ENCODE assay signal across 19 cellular contexts in the genomic region with DNA sequence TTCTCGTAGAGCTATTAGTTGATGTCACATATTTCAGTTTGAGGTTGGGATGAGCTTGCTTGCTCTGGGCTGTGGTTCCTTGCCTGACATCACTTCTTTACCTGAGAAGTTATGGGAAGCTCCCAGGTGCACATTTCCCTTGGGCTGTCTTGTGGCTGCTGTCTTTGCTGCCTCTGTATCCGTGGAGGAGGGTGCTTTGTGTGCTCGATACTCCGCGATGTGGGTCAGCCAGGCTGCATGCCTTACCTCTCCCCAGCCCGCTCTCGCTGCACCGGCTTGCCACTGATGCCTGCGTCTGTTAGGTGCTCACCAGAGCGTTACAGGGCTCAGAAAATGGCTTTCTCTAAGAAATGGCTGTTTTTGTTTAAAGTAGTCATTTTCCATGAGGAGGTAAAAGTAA. TPM values are rescaled to one million over a fixed set of nuclear protein-coding genes. Genes with fewer than 3 reads are reported as not detected.
DNase-seq lines count a peak whose midpoint lies in the region; TF ChIP-seq lines count a peak whose summit lies in the region.
"Had no signal": no experiment of that assay in that cellular context is flagged by ENCODE, and none has a peak within 500 bp of the region (broad histone marks: within the 10 kb centered on the region; RNA-seq: fewer than 3 reads in every experiment).

No MANE protein-coding gene starts in this region.

- 18% methylated on average over 10 of the region's 10 CpGs for WGBS in SK-N-SH (ENCODE audit: low lambda C conversion rate)

- TF ChIP-seq CTCF in neutrophil (IDR thresholded peaks at IDR 0.05) (no peak), SK-N-SH (IDR thresholded peaks at IDR 0.05) (no peak)

- no peak for TF ChIP-seq RAD21 in SK-N-SH (IDR thresholded peaks at IDR 0.05; ENCODE audit: low read length)

- no peaks in the 10 kb centered on the region for H4K20me1 ChIP-seq in SK-N-SH (ENCODE audit: insufficient read depth)

- no peak overlapping the region for H3K4me2 ChIP-seq in SK-N-SH

- H3K9me3 ChIP-seq in neutrophil = no peaks in the 10 kb centered on the region
- no peaks in the 10 kb centered on the region for H3K9me3 ChIP-seq in SK-N-SH
- H3K9me3 ChIP-seq: vagina had no signal

- peaks cover 61 to 81% of the 10 kb centered on the region in 2 experiments for H3K4me1 ChIP-seq in neutrophil (ENCODE audit: control insufficient read depth in 1 of 2, insufficient read depth in 1 of 2, low read depth in 1 of 2, low read length in 1 of 2)
- no peaks in the 10 kb centered on the region for H3K4me1 ChIP-seq in SK-N-SH (ENCODE audit: control insufficient read depth in 1 of 2, insufficient read depth in 2 of 2, low read depth in 1 of 2, low read length in 1 of 2)

- peak; percentile 32 for DNase-seq in DMS 273 treated with DMSO at 0.1 percent for 48 hours (lab: John Stamatoyannopoulos, UW)
- DNase-seq in NCI-H524 treated with DMSO at 0.1 percent for 48 hours (lab: John Stamatoyannopoulos, UW) = peak; percentile 41
- peak; percentile 23 for DNase-seq in glomerular visceral epithelial cell (ENCODE audit: extremely low spot score)
- DNase-seq in NCI-H2196 (lab: John Stamatoyannopoulos, UW; ENCODE audit: unreplicated experiment) = no peak
- no peak for DNase-seq in H4 (ENCODE audit: low spot score)
- no peak for DNase-seq in dermis blood vessel endothelial cell
- DNase-seq in SK-N-SH = no peak
- DNase-seq: CD8-positive, alpha-beta memory T cell; EL; hypothalamus; NCI-H1417 treated with DMSO at 0.1 percent for 48 hours; NCI-H2227 treated with DMSO at 0.1 percent for 48 hours; NK-92 treated with Interleukin-12 subunit alpha and Interleukin-12 subunit beta, amount 100 ng/mL, for 24 hours; stimulated activated CD8-positive, alpha-beta memory T cell treated with anti-CD3 and anti-CD28 coated beads, Interleukin-4, amount 100 ng/mL, for 48 hours; T1000 had no signal

- H3K4me3 ChIP-seq in neutrophil (ENCODE audit: low read depth in 1 of 2, low read length in 1 of 2) (peak overlapping the region; percentile 26 to 29), SK-N-SH (ENCODE audit: low read depth in 2 of 2, low read length in 1 of 2) (no peak overlapping the region)
- H3K4me3 ChIP-seq: coronary artery, SK-N-MC, vagina had no signal

- CTCF ChIA-PET in SK-N-SH (lab: Yijun Ruan, JAX) = no interaction called here

- no peaks in the 10 kb centered on the region for H3K9me2 ChIP-seq in SK-N-SH

- H3K79me2 ChIP-seq in SK-N-SH (ENCODE audit: insufficient read depth) = no peaks in the 10 kb centered on the region

- no peak for TF ChIP-seq EP300 in SK-N-SH (IDR thresholded peaks at IDR 0.05; ENCODE audit: borderline replicate concordance in 1 of 2, low read depth in 1 of 2, low read length in 1 of 2)

- no peaks in the 10 kb centered on the region for H3K27me3 ChIP-seq in neutrophil
- H3K27me3 ChIP-seq in SK-N-SH (ENCODE audit: insufficient read depth) = peaks cover 36% of the 10 kb centered on the region; the same call in 1 of the 2 replicates
- H3K27me3 ChIP-seq: vagina had no signal

- H3K9ac ChIP-seq in SK-N-SH = no peak overlapping the region

- H2AFZ ChIP-seq in SK-N-SH (ENCODE audit: low read depth) = no peak overlapping the region

- H3K27ac ChIP-seq in neutrophil (peak overlapping the region; percentile 84), SK-N-SH (ENCODE audit: low read depth in 2 of 2, low read length in 1 of 2) (no peak overlapping the region)
- H3K27ac ChIP-seq: coronary artery, SK-N-MC, vagina had no signal

- H3K36me3 ChIP-seq in neutrophil (no peaks in the 10 kb centered on the region), SK-N-SH (replicated peaks in 1 of 2; ENCODE audit: control insufficient read depth in 1 of 2, insufficient read depth in 2 of 2, low read length in 1 of 2) (no peaks in the 10 kb centered on the region)
- H3K36me3 ChIP-seq: vagina had no signal

- no peaks in the 10 kb centered on the region for H3F3A ChIP-seq in SK-N-SH (replicated peaks; ENCODE audit: insufficient read depth)

- POLR2A ChIA-PET in SK-N-SH (lab: Yijun Ruan, JAX) = interaction anchor here (0.5 kb wide), 1 partner anchor 35 kb away, joined by 3 read pairs; no protein-coding TSS in a partner anchor

TF ChIP-seq in SK-N-SH, 30 proteins besides CTCF, POLR2A, EP300 and RAD21:
- TF ChIP-seq EZH2phosphoT487 (IDR thresholded peaks at IDR 0.05; ENCODE audit: borderline replicate concordance, low read depth) = no peak
- no peak for TF ChIP-seq NFIC (IDR thresholded peaks at IDR 0.05; ENCODE audit: borderline replicate concordance)
- TF ChIP-seq, protein P1, sequence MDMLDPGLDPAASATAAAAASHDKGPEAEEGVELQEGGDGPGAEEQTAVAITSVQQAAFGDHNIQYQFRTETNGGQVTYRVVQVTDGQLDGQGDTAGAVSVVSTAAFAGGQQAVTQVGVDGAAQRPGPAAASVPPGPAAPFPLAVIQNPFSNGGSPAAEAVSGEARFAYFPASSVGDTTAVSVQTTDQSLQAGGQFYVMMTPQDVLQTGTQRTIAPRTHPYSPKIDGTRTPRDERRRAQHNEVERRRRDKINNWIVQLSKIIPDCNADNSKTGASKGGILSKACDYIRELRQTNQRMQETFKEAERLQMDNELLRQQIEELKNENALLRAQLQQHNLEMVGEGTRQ (IDR thresholded peaks at IDR 0.05; ENCODE audit: borderline replicate concordance, low read depth, low read length) = no peak
- TF ChIP-seq, protein P2, sequence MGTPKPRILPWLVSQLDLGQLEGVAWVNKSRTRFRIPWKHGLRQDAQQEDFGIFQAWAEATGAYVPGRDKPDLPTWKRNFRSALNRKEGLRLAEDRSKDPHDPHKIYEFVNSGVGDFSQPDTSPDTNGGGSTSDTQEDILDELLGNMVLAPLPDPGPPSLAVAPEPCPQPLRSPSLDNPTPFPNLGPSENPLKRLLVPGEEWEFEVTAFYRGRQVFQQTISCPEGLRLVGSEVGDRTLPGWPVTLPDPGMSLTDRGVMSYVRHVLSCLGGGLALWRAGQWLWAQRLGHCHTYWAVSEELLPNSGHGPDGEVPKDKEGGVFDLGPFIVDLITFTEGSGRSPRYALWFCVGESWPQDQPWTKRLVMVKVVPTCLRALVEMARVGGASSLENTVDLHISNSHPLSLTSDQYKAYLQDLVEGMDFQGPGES (IDR thresholded peaks at IDR 0.05; ENCODE audit: low read depth, low read length) = no peak
- TF ChIP-seq, protein P3, sequence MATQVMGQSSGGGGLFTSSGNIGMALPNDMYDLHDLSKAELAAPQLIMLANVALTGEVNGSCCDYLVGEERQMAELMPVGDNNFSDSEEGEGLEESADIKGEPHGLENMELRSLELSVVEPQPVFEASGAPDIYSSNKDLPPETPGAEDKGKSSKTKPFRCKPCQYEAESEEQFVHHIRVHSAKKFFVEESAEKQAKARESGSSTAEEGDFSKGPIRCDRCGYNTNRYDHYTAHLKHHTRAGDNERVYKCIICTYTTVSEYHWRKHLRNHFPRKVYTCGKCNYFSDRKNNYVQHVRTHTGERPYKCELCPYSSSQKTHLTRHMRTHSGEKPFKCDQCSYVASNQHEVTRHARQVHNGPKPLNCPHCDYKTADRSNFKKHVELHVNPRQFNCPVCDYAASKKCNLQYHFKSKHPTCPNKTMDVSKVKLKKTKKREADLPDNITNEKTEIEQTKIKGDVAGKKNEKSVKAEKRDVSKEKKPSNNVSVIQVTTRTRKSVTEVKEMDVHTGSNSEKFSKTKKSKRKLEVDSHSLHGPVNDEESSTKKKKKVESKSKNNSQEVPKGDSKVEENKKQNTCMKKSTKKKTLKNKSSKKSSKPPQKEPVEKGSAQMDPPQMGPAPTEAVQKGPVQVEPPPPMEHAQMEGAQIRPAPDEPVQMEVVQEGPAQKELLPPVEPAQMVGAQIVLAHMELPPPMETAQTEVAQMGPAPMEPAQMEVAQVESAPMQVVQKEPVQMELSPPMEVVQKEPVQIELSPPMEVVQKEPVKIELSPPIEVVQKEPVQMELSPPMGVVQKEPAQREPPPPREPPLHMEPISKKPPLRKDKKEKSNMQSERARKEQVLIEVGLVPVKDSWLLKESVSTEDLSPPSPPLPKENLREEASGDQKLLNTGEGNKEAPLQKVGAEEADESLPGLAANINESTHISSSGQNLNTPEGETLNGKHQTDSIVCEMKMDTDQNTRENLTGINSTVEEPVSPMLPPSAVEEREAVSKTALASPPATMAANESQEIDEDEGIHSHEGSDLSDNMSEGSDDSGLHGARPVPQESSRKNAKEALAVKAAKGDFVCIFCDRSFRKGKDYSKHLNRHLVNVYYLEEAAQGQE (IDR thresholded peaks at IDR 0.05; ENCODE audit: low read depth, low read length) = no peak
- TF ChIP-seq SIN3A (IDR thresholded peaks at IDR 0.05; ENCODE audit: borderline replicate concordance, low read depth, low read length) = no peak
- TF ChIP-seq SMC3 (IDR thresholded peaks at IDR 0.05; ENCODE audit: low read depth, low read length) = no peak
- TF ChIP-seq TEAD4 (IDR thresholded peaks at IDR 0.05; ENCODE audit: borderline replicate concordance, insufficient read depth) = no peak
TF ChIP-seq in SK-N-SH: peak in this region for 0.

RNA-seq across cellular contexts. Expression of a gene that starts 19.6 kb away (rescaled TPM):
- 4.8 and 5.1 TPM in 2 replicates for total RNA-seq in H4 (2014; rRNA removed; shearing (Covaris generic))
- total RNA-seq in dermis blood vessel endothelial cell = 12.4 and 25.5 TPM in 2 replicates
- not detected in 2 replicates for polyA plus RNA-seq in SK-N-SH (2012; rRNA removed)
- not detected in 2 replicates for polyA plus RNA-seq in SK-N-SH (2012; cell fraction: cytosol; rRNA removed)
- polyA plus RNA-seq in SK-N-SH (2012; cell fraction: nucleus; rRNA removed) = not detected in 2 replicates

Comparison
In these comparisons a context has a peak if more than half of its experiments do, and no peak if none do; other contexts are left out.
1. DNase-seq: peak in DMS 273 treated with DMSO at 0.1 percent for 48 hours (single experiment), NCI-H524 treated with DMSO at 0.1 percent for 48 hours (single experiment) and glomerular visceral epithelial cell (single experiment); none in NCI-H2196 (single experiment), H4 (single experiment), dermis blood vessel endothelial cell (single experiment) and SK-N-SH (single experiment).
2. H3K4me3 ChIP-seq: peak in neutrophil (2 of 2); none in SK-N-SH (0 of 2).